In the genomic region with DNA sequence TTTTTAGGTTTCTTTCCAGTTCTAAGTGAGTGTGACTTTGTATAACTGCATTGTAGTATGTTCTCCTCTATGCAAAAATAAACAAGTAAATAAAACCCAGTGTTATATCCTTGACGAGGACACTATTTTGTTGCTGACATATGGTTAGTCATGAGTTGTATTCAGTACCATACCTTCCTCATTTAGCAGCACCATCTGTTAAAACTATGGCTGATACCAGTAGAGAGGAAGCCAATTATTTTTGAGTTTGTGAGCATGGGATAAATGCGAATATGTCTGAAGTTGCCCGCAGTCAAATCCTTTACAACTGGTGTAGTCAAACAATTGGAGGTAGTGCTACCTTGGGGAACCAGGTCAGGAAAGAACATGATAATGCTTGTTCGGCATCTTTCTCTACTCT, we compare ENCODE assay signal across 23 cellular contexts.
DNase-seq lines count a peak whose midpoint lies in the region; ATAC-seq, FAIRE-seq and TF ChIP-seq lines count a peak whose summit lies in the region.
"Had no signal": no experiment of that assay in that cellular context is flagged by ENCODE, and none has a peak within 500 bp of the region (broad histone marks: within the 10 kb centered on the region; RNA-seq: fewer than 3 reads in every experiment).

No MANE protein-coding gene starts in this region.

- TF ChIP-seq CTCF in sigmoid colon (IDR thresholded peaks at IDR 0.05), result no peak

- ATAC-seq in HG02571 (IDR thresholded peaks at IDR 0.05; ENCODE audit: unreplicated experiment), result no peak

- TF ChIP-seq EP300 in sigmoid colon (IDR thresholded peaks at IDR 0.05), result no peak

- H3K27ac Mint-ChIP-seq in activated CD4-positive, alpha-beta T cell treated with anti-CD3 and anti-CD28 coated beads, Interleukin-2, amount 10 ng/mL, durations not matched to agents 7 days and 5 days, result no peak overlapping the region
- H3K27ac Mint-ChIP-seq: CD4-positive, alpha-beta T cell had no signal

- intact Hi-C loops in sigmoid colon (cut with DNase I), result no loop called here

- DNase-seq in GM12891 (ENCODE audit: insufficient read length, low spot score) (no peak), NCI-H2171 treated with DMSO at 0.1 percent for 48 hours (lab: John Stamatoyannopoulos, UW) (peak; percentile 95), NCI-H82 treated with DMSO at 0.1 percent for 48 hours (lab: John Stamatoyannopoulos, UW; ENCODE audit: unreplicated experiment) (peak; percentile 98), retina (no peak), sigmoid colon (no peak)
- DNase-seq in activated CD4-positive, alpha-beta T cell treated with anti-CD3 and anti-CD28 coated beads, Interleukin-2, amount 10 ng/mL, durations not matched to agents 7 days and 5 days, result no peak
- DNase-seq: CD4-positive, alpha-beta T cell; COR-L47; DMS153; GDM1; NCI-H1105 treated with DMSO at 0.1 percent for 48 hours; NCI-H187; NCI-H2107; NCI-H226; PC-9; SHP77 treated with DMSO at 0.1 percent for 48 hours had no signal

- no peak overlapping the region for H3K4me3 Mint-ChIP-seq in activated CD4-positive, alpha-beta T cell treated with anti-CD3 and anti-CD28 coated beads, Interleukin-2, amount 10 ng/mL, durations not matched to agents 7 days and 5 days
- H3K4me3 Mint-ChIP-seq: CD4-positive, alpha-beta T cell had no signal

- H3K4me3 ChIP-seq in sigmoid colon, result no peak overlapping the region
- H3K4me3 ChIP-seq: BLaER1, PC-9, SK-N-MC had no signal

- no peaks in the 10 kb centered on the region for H3K36me3 ChIP-seq in sigmoid colon

- CTCF ChIA-PET in activated CD4-positive, alpha-beta T cell treated with anti-CD3 and anti-CD28 coated beads, Interleukin-2, amount 10 ng/mL, durations not matched to agents 7 days and 5 days (lab: Charles Lee), result no interaction called here

- FAIRE-seq in GM12891 (lab: Jason Lieb, UNC), result peak; percentile 31
- FAIRE-seq: GM19239, HTR-8/SVneo had no signal

- H3K27me3 ChIP-seq in sigmoid colon, result no peaks in the 10 kb centered on the region
- H3K27me3 ChIP-seq: BLaER1 had no signal

- peaks cover 16% of the 10 kb centered on the region for H3K36me3 Mint-ChIP-seq in activated CD4-positive, alpha-beta T cell treated with anti-CD3 and anti-CD28 coated beads, Interleukin-2, amount 10 ng/mL, durations not matched to agents 7 days and 5 days (ENCODE audit: low read depth)

- H3K4me1 ChIP-seq in sigmoid colon, result peaks cover 0 to 6% (median 0%) of the 10 kb centered on the region in 4 donors
- H3K4me1 ChIP-seq: BLaER1 had no signal

- no peaks in the 10 kb centered on the region for H3K4me1 Mint-ChIP-seq in activated CD4-positive, alpha-beta T cell treated with anti-CD3 and anti-CD28 coated beads, Interleukin-2, amount 10 ng/mL, durations not matched to agents 7 days and 5 days

- TF ChIP-seq POLR2A in GM12891 (IDR thresholded peaks at IDR 0.05; ENCODE audit: low read depth, low read length) (no peak), sigmoid colon (IDR thresholded peaks at IDR 0.05) (no peak)

- no peak overlapping the region for H3K27ac ChIP-seq in sigmoid colon
- H3K27ac ChIP-seq: BLaER1, KMS-11, PC-9, RWPE1, SK-N-MC had no signal

- peaks cover 6% of the 10 kb centered on the region for H3K9me3 Mint-ChIP-seq in activated CD4-positive, alpha-beta T cell treated with anti-CD3 and anti-CD28 coated beads, Interleukin-2, amount 10 ng/mL, durations not matched to agents 7 days and 5 days

- H3K27me3 Mint-ChIP-seq in activated CD4-positive, alpha-beta T cell treated with anti-CD3 and anti-CD28 coated beads, Interleukin-2, amount 10 ng/mL, durations not matched to agents 7 days and 5 days, result no peaks in the 10 kb centered on the region
- H3K27me3 Mint-ChIP-seq: CD4-positive, alpha-beta T cell had no signal

- POLR2A ChIA-PET in activated CD4-positive, alpha-beta T cell treated with anti-CD3 and anti-CD28 coated beads, Interleukin-2, amount 10 ng/mL, durations not matched to agents 7 days and 5 days (lab: Charles Lee), result no interaction called here

- 90 to 92% methylated on average over 4 of the region's 4 CpGs for WGBS in sigmoid colon, 2 donors

- H3K9me3 ChIP-seq in sigmoid colon, result no peaks in the 10 kb centered on the region

TF ChIP-seq in GM12891, 5 proteins besides CTCF, POLR2A, EP300 and RAD21:
- TF ChIP-seq POU2F2 (IDR thresholded peaks at IDR 0.05; ENCODE audit: low read depth, low read length) (no peak), POLR2AphosphoS5 (IDR thresholded peaks at IDR 0.05; ENCODE audit: low read depth, low read length) (no peak), SPI1 (IDR thresholded peaks at IDR 0.05; ENCODE audit: low read depth, low read length) (no peak), TAF1 (IDR thresholded peaks at IDR 0.05; ENCODE audit: low read depth, low read length) (no peak), PAX5 (IDR thresholded peaks at IDR 0.05; ENCODE audit: insufficient read depth, low read length, severe bottlenecking) (no peak)

Comparison
In these comparisons a context has a peak if more than half of its experiments do, and no peak if none do; other contexts are left out.
1. DNase-seq: peak in NCI-H2171 treated with DMSO at 0.1 percent for 48 hours (single experiment) and NCI-H82 treated with DMSO at 0.1 percent for 48 hours (single experiment); none in GM12891 (single experiment), retina (single experiment), sigmoid colon (single experiment) and activated CD4-positive, alpha-beta T cell treated with anti-CD3 and anti-CD28 coated beads, Interleukin-2, amount 10 ng/mL, durations not matched to agents 7 days and 5 days (single experiment).